8 cellular contexts compared by ENCODE assay signal in the genomic region with DNA sequence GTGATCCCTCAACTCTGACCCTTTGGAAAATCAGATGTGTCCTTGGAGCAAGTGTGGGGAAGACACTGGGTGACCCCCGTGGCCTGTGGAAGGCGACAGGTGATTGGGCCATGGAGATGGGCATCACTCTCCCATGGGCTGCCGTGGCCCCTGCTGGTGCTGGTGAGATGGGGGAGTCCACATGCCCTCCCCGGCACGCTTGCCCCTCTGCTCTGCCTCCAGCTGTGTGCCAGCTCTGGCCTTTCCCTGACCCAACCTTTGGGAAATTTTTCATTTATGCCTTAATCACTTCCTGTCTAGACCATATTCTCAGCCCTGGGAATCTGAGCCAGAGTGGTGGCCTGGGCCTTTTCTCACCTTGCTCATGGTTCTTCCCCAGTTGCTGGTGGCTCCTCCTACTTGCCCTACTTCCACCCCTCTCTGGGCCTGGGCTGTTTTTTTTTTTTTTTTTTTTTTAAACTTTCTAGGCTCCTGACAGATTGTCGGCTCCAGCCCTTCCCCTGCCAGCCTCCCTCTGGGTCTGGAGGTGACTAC. TPM values are rescaled to one million over a fixed set of nuclear protein-coding genes. Genes with fewer than 3 reads are reported as not detected.
A peak's percentile ranks its signal among the peaks of the same experiment; 100 is the strongest.
DNase-seq lines count a peak whose midpoint lies in the region; ATAC-seq and TF ChIP-seq lines count a peak whose summit lies in the region.

No MANE protein-coding gene starts in this region.

- TF ChIP-seq CTCF in upper lobe of right lung (IDR thresholded peaks at IDR 0.05) (no peak), progenitor cell of endocrine pancreas (IDR thresholded peaks at IDR 0.05; ENCODE audit: unreplicated experiment) (no peak)

- DNase-seq in activated T-cell treated with anti-CD3 and anti-CD28 coated beads for 24 hours (ENCODE audit: low read depth) (peak; percentile 37), glomerular endothelial cell (ENCODE audit: extremely low read depth, low read depth, low spot score) (peak; percentile 77), DMS153 treated with DMSO at 0.1 percent for 48 hours (lab: John Stamatoyannopoulos, UW; ENCODE audit: unreplicated experiment) (no peak), upper lobe of right lung (no peak), progenitor cell of endocrine pancreas (ENCODE audit: low spot score, unreplicated experiment) (no peak)
- DNase-seq in stimulated activated CD8-positive, alpha-beta memory T cell treated with anti-CD3 and anti-CD28 coated beads, Interleukin-2, amount 100 ng/mL, for 1 hour (ENCODE audit: low read depth in 2 of 2) = peak; percentile 18 to 29

- intact Hi-C loops in upper lobe of right lung (cut with DNase I) = no loop called here

- H3K36me3 Mint-ChIP-seq in progenitor cell of endocrine pancreas (ENCODE audit: insufficient read depth) = peaks cover 9% of the 10 kb centered on the region

- H3K4me3 ChIP-seq in upper lobe of right lung = no peak overlapping the region

- H3K27me3 ChIP-seq in upper lobe of right lung = no peaks in the 10 kb centered on the region

- H3K27ac Mint-ChIP-seq in progenitor cell of endocrine pancreas = no peak overlapping the region

- H3K4me3 Mint-ChIP-seq in progenitor cell of endocrine pancreas (ENCODE audit: low read depth) = no peak overlapping the region

- H3K4me1 ChIP-seq in upper lobe of right lung = peaks cover 34% of the 10 kb centered on the region

- H3K9me3 Mint-ChIP-seq in progenitor cell of endocrine pancreas (ENCODE audit: low read depth) = no peaks in the 10 kb centered on the region

- no peaks in the 10 kb centered on the region for H3K27me3 Mint-ChIP-seq in progenitor cell of endocrine pancreas

- peaks cover 34% of the 10 kb centered on the region for H3K4me1 Mint-ChIP-seq in progenitor cell of endocrine pancreas (ENCODE audit: low read depth)

- H3K27ac ChIP-seq in upper lobe of right lung = no peak overlapping the region

- H3K36me3 ChIP-seq in upper lobe of right lung = no peaks in the 10 kb centered on the region

- H3K9me3 ChIP-seq in upper lobe of right lung = no peaks in the 10 kb centered on the region

- ATAC-seq in HG02798 (IDR thresholded peaks at IDR 0.05; ENCODE audit: poor library complexity, unreplicated experiment) = peak; percentile 18
- no peak for ATAC-seq in GM18909 (IDR thresholded peaks at IDR 0.05; ENCODE audit: poor library complexity, unreplicated experiment)
- ATAC-seq in upper lobe of right lung = no peak

RNA-seq across cellular contexts. Expression of a gene that starts 56.6 kb away (rescaled TPM):
- total RNA-seq in glomerular endothelial cell (281 and 602 TPM in 2 replicates), upper lobe of right lung (71.1 TPM), progenitor cell of endocrine pancreas (39.3 and 44.2 TPM in 2 replicates)

Comparison
In these comparisons a context has a peak if more than half of its experiments do, and no peak if none do; other contexts are left out.
1. DNase-seq: peak in activated T-cell treated with anti-CD3 and anti-CD28 coated beads for 24 hours (single experiment), glomerular endothelial cell (single experiment) and stimulated activated CD8-positive, alpha-beta memory T cell treated with anti-CD3 and anti-CD28 coated beads, Interleukin-2, amount 100 ng/mL, for 1 hour (2 of 2); none in DMS153 treated with DMSO at 0.1 percent for 48 hours (single experiment), upper lobe of right lung (single experiment) and progenitor cell of endocrine pancreas (single experiment).